In the genomic region with DNA sequence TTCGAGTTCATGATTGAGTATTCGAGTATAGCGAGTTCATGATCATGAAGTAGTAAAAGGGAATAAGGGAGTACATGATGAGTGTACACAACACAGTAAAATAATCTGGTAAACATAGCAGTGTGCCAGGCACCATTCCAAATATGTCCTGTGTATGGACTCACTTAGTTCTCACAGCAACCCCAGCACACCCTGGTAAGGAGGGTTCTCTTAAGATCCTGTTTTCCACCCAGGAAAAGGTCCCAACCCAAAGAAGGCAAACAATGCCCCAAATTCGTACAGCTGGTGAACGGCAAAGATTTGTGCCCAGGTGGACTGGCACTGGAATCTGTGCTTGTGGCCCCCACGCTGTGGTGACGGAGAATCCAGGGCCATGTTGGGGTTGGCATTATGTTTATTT, we compare ENCODE assay signal across 33 cellular contexts. TPM values are rescaled to one million over a fixed set of nuclear protein-coding genes. Genes with fewer than 3 reads are reported as not detected.
DNase-seq lines count a peak whose midpoint lies in the region; ATAC-seq, FAIRE-seq and TF ChIP-seq lines count a peak whose summit lies in the region.
"Had no signal": no experiment of that assay in that cellular context is flagged by ENCODE, and none has a peak within 500 bp of the region (broad histone marks: within the 10 kb centered on the region; RNA-seq: fewer than 3 reads in every experiment).

No MANE protein-coding gene starts in this region.

- H3K4me2 ChIP-seq in HepG2 (ENCODE audit: low read depth, low read length) = no peak overlapping the region
- H3K4me2 ChIP-seq: BLaER1 had no signal

- H3K27me3 Mint-ChIP-seq in T-helper 17 cell = no peaks in the 10 kb centered on the region
- H3K27me3 Mint-ChIP-seq: CD4-positive, CD25-positive, alpha-beta regulatory T cell had no signal

- H3K4me3 Mint-ChIP-seq in T-helper 17 cell = no peak overlapping the region
- H3K4me3 Mint-ChIP-seq: CD14-positive monocyte; CD4-positive, alpha-beta memory T cell; CD4-positive, CD25-positive, alpha-beta regulatory T cell; CD8-positive, alpha-beta memory T cell had no signal

- TF ChIP-seq EP300 in HepG2 (IDR thresholded peaks at IDR 0.05; ENCODE audit: low read depth in 2 of 2, low read length in 2 of 2) (no peak), HepG2 (CRISPR knock-in tag; IDR thresholded peaks at IDR 0.05; ENCODE audit: borderline replicate concordance) (no peak)

- H3K27ac Mint-ChIP-seq in T-helper 17 cell = peak overlapping the region; percentile 27
- H3K27ac Mint-ChIP-seq: CD4-positive, alpha-beta memory T cell; CD4-positive, CD25-positive, alpha-beta regulatory T cell had no signal

- TF ChIP-seq CTCF in HepG2 (CRISPR knock-in tag; IDR thresholded peaks at IDR 0.05) (no peak), right lobe of liver (IDR thresholded peaks at IDR 0.05) (no peak), lower lobe of right lung (IDR thresholded peaks at IDR 0.05) (no peak), prostate gland (IDR thresholded peaks at IDR 0.05) (no peak)

- H3K4me1 ChIP-seq in HepG2 (ENCODE audit: insufficient read depth, low read length) = peaks cover 11% of the 10 kb centered on the region
- H3K4me1 ChIP-seq in right lobe of liver = no peaks in the 10 kb centered on the region
- peaks cover 6% of the 10 kb centered on the region for H3K4me1 ChIP-seq in lower lobe of right lung
- H3K4me1 ChIP-seq in prostate gland (replicated peaks) = no peaks in the 10 kb centered on the region
- H3K4me1 ChIP-seq: BE2C had no signal

- H3K36me3 Mint-ChIP-seq in T-helper 17 cell (ENCODE audit: low read depth) = no peaks in the 10 kb centered on the region
- H3K36me3 Mint-ChIP-seq: CD14-positive monocyte; CD4-positive, alpha-beta memory T cell; CD4-positive, CD25-positive, alpha-beta regulatory T cell; CD8-positive, alpha-beta memory T cell had no signal

- TF ChIP-seq POLR2A in HepG2 (IDR thresholded peaks at IDR 0.05; ENCODE audit: insufficient read depth in 1 of 2, low read depth in 2 of 2, low read length in 2 of 2) = peak; percentile 12 to 42; a peak in 1 of 4 replicates
- TF ChIP-seq POLR2A in right lobe of liver (IDR thresholded peaks at IDR 0.05) = no peak
- no peak for TF ChIP-seq POLR2A in prostate gland (IDR thresholded peaks at IDR 0.05)

- no peaks in the 10 kb centered on the region for H3K79me2 ChIP-seq in HepG2 (ENCODE audit: insufficient read depth, low read length)

- no TSS peak for BruUV-seq in HepG2 (replicated peaks; lab: Mats Ljungman, UMichigan)

- TF ChIP-seq RAD21 in HepG2 (CRISPR knock-in tag; IDR thresholded peaks at IDR 0.05) = no peak

- H3K27me3 ChIP-seq in HepG2 (ENCODE audit: control insufficient read depth in 1 of 2, insufficient read depth in 2 of 2, low read length in 2 of 2) (no peaks in the 10 kb centered on the region), right lobe of liver (no peaks in the 10 kb centered on the region), lower lobe of right lung (ENCODE audit: low read depth) (no peaks in the 10 kb centered on the region), prostate gland (replicated peaks; ENCODE audit: insufficient read depth) (no peaks in the 10 kb centered on the region)
- H3K27me3 ChIP-seq: BE2C, BLaER1 had no signal

- intact Hi-C loops in HepG2 (cut with micrococcal nuclease; ENCODE audit: unreplicated experiment) = no loop called here
- intact Hi-C loops in right lobe of liver (cut with DNase I) = no loop called here
- intact Hi-C loops in lower lobe of right lung (cut with DNase I) = no loop called here
- intact Hi-C loops in prostate gland (cut with DNase I) = no loop called here

- no peak overlapping the region for H2AFZ ChIP-seq in HepG2 (ENCODE audit: low read length)

- in situ Hi-C loops in HepG2 (cut with HindIII; ENCODE audit: extremely low pct_ligation_motif_present, low pct_unique_long_range_greater_than_20kb) = no loop called here

- no peak overlapping the region for H3K9ac ChIP-seq in HepG2 (ENCODE audit: insufficient read depth, low read depth, low read length)
- H3K9ac ChIP-seq: BLaER1 had no signal

- POLR2A ChIA-PET in HepG2 (lab: Yijun Ruan, JAX) = no interaction called here

- no peaks in the 10 kb centered on the region for H3K4me1 Mint-ChIP-seq in T-helper 17 cell

- H3K27ac ChIP-seq in HepG2 (ENCODE audit: extremely low read length, insufficient read depth, low read length) (no peak overlapping the region), right lobe of liver (no peak overlapping the region), lower lobe of right lung (no peak overlapping the region), prostate gland (peak overlapping the region; percentile 37 to 42)
- H3K27ac ChIP-seq: 22Rv1, BLaER1 had no signal

- H3K36me3 ChIP-seq in HepG2 (replicated peaks in 1 of 2; ENCODE audit: control insufficient read depth in 1 of 2, insufficient read depth in 2 of 2, low read length in 2 of 2) = peaks cover 3% of the 10 kb centered on the region in 2 experiments; a peak in 1 of 5 replicates
- peaks cover 0 to 29% (median 10%) of the 10 kb centered on the region in 4 donors for H3K36me3 ChIP-seq in right lobe of liver
- H3K36me3 ChIP-seq in lower lobe of right lung = no peaks in the 10 kb centered on the region
- no peaks in the 10 kb centered on the region for H3K36me3 ChIP-seq in prostate gland
- H3K36me3 ChIP-seq: BE2C, BLaER1 had no signal

- no peak for DNase-seq in HepG2 (ENCODE audit: low spot score)
- no peak for DNase-seq in right lobe of liver
- DNase-seq in T-helper 17 cell = no peak
- peak; percentile 17 for DNase-seq in lower lobe of right lung
- DNase-seq in prostate gland (ENCODE audit: low spot score) = peak; percentile 50
- no peak for DNase-seq in anterior cingulate cortex (lab: John Stamatoyannopoulos, UW)
- DNase-seq in HPDE6-E6E7 (ENCODE audit: extremely low spot score) = no peak
- DNase-seq: ACHN; BE2C; C1 segment of cervical spinal cord; CD4-positive, alpha-beta memory T cell; CD4-positive, CD25-positive, alpha-beta regulatory T cell; CD8-positive, alpha-beta memory T cell; COR-L47; DMS 273 treated with DMSO at 0.1 percent for 48 hours; DMS153; DMS53; DMS79; DND-41; EL; GDM1 had no signal

- no peak for FAIRE-seq in HepG2 (lab: Jason Lieb, UNC)
- FAIRE-seq: GM12878, GM12892, GM18507 had no signal

- H3K4me3 ChIP-seq in HepG2 (replicated peaks in 1 of 3; ENCODE audit: insufficient read depth in 1 of 3, low read depth in 2 of 3, low read length in 3 of 3) (no peak overlapping the region), right lobe of liver (no peak overlapping the region), lower lobe of right lung (no peak overlapping the region), prostate gland (no peak overlapping the region)
- H3K4me3 ChIP-seq: BLaER1, GM12878 had no signal

- H4K20me1 ChIP-seq in HepG2 (ENCODE audit: insufficient read depth, low read length) = peaks cover 5% of the 10 kb centered on the region; the same call in 1 of the 2 replicates
- H4K20me1 ChIP-seq: BLaER1 had no signal

- ATAC-seq in HepG2 (no peak), right lobe of liver (no peak), T-helper 17 cell (no peak), lower lobe of right lung (no peak), HG02938 (IDR thresholded peaks at IDR 0.05; ENCODE audit: unreplicated experiment) (no peak)
- ATAC-seq: GM12878 had no signal

- WGBS in HepG2 (ENCODE audit: low lambda C conversion rate) = 99% methylated on average over 7 of the region's 7 CpGs
- 89% methylated on average over 3 of the region's 7 CpGs for WGBS in right lobe of liver (ENCODE audit: insufficient coverage, low coverage, low lambda C conversion rate, missing lambda C conversion rate)
- 64% methylated on average over 7 of the region's 7 CpGs for WGBS in prostate gland

- CTCF ChIA-PET in HepG2 (lab: Yijun Ruan, JAX; ENCODE audit: low intra/inter-chr PET ratio, low total read pairs) = no interaction called here

- H3K9me3 ChIP-seq in HepG2 (ENCODE audit: low read length) (no peaks in the 10 kb centered on the region), right lobe of liver (no peaks in the 10 kb centered on the region), T-helper 17 cell (ENCODE audit: control insufficient read depth, low read length, poor library complexity, severe bottlenecking) (no peaks in the 10 kb centered on the region), lower lobe of right lung (no peaks in the 10 kb centered on the region), prostate gland (no peaks in the 10 kb centered on the region)
- H3K9me3 ChIP-seq: BE2C, BLaER1 had no signal

RNA-seq across cellular contexts. Expression of a gene that starts 21.4 kb away (rescaled TPM):
- total RNA-seq in HepG2 (2016; rRNA removed; fragmentation: Illumina TruSeq; extraction: Trizol) (23.9 and 46.7 TPM in 2 replicates), right lobe of liver (100 to 1,000 TPM; 285 to 486 (median 374) TPM), T-helper 17 cell (under 1 TPM in 1 of 2 donors, not detected in 1; 0.89 TPM), lower lobe of right lung (28.1 TPM), prostate gland (10 to 100 TPM; 14.8 to 22.6 TPM)
- total RNA-seq in HepG2 (2016; cell fraction: cytosol; rRNA removed; fragmentation: Illumina TruSeq; extraction: Trizol; ENCODE audit: low read depth) = 42.7 and 50.6 TPM in 2 replicates
- total RNA-seq in HepG2 (2016; cell fraction: insoluble cytoplasmic fraction; rRNA removed; fragmentation: Illumina TruSeq; extraction: Trizol) = 21.2 and 50.0 TPM in 2 replicates
- 54.3 and 66.8 TPM in 2 replicates for total RNA-seq in HepG2 (2016; cell fraction: membrane; rRNA removed; fragmentation: Illumina TruSeq; extraction: Trizol)
- 45.3 and 57.3 TPM in 2 replicates for total RNA-seq in HepG2 (2016; cell fraction: nucleus; rRNA removed; fragmentation: Illumina TruSeq; extraction: Trizol)
- polyA plus RNA-seq in HepG2 (2011; rRNA removed) = 261 and 364 TPM in 2 replicates
- 287 and 379 TPM in 2 replicates for polyA plus RNA-seq in HepG2 (2011; cell fraction: cytosol; rRNA removed)
- polyA plus RNA-seq in HepG2 (2011; cell fraction: nucleus; rRNA removed) = 902 and 1,132 TPM in 2 replicates
- 157 and 225 TPM in 2 replicates for polyA plus RNA-seq in HepG2 (2012)
- 63.0 and 76.1 TPM in 2 replicates for polyA plus RNA-seq in HepG2 (2016; cell fraction: cytosol; fragmentation: Illumina TruSeq; extraction: Trizol; ENCODE audit: low read depth)
- polyA plus RNA-seq in HepG2 (2016; cell fraction: insoluble cytoplasmic fraction; fragmentation: Illumina TruSeq; extraction: Trizol; ENCODE audit: low read depth) = 32.2 and 40.3 TPM in 2 replicates
- 76.4 and 86.0 TPM in 2 replicates for polyA plus RNA-seq in HepG2 (2016; cell fraction: membrane; fragmentation: Illumina TruSeq; extraction: Trizol; ENCODE audit: low read depth)
- 121 and 129 TPM in 2 replicates for polyA plus RNA-seq in HepG2 (2016; cell fraction: nucleus; fragmentation: Illumina TruSeq; extraction: Trizol; ENCODE audit: insufficient read depth, low read depth)
- polyA minus RNA-seq in HepG2 (2011; rRNA and poly(A)+ RNA removed; ENCODE audit: low replicate concordance) = 189 TPM in 1 of 2 replicates, not detected in the other
- 86.7 and 119 TPM in 2 replicates for polyA minus RNA-seq in HepG2 (2011; cell fraction: cytosol; rRNA and poly(A)+ RNA removed)
- polyA minus RNA-seq in HepG2 (2011; cell fraction: nucleus; rRNA and poly(A)+ RNA removed) = 78.7 and 86.0 TPM in 2 replicates
- total RNA-seq: A172; A673; CD4-positive, CD25-positive, alpha-beta regulatory T cell; CD8-positive, alpha-beta memory T cell; Daoy; G401 had no signal
- polyA plus RNA-seq: AG04450, CD14-positive monocyte had no signal

RNA-seq across cellular contexts. Expression of a gene that starts 32.7 kb away (rescaled TPM):
- 1.5 and 2.7 TPM in 2 replicates for total RNA-seq in HepG2 (2016; rRNA removed; fragmentation: Illumina TruSeq; extraction: Trizol)
- 4.5 and 6.0 TPM in 2 replicates for total RNA-seq in HepG2 (2016; cell fraction: cytosol; rRNA removed; fragmentation: Illumina TruSeq; extraction: Trizol; ENCODE audit: low read depth)
- total RNA-seq in HepG2 (2016; cell fraction: insoluble cytoplasmic fraction; rRNA removed; fragmentation: Illumina TruSeq; extraction: Trizol) = 1.1 and 2.5 TPM in 2 replicates
- total RNA-seq in HepG2 (2016; cell fraction: membrane; rRNA removed; fragmentation: Illumina TruSeq; extraction: Trizol) = 6.4 and 8.1 TPM in 2 replicates
- total RNA-seq in HepG2 (2016; cell fraction: nucleus; rRNA removed; fragmentation: Illumina TruSeq; extraction: Trizol) = 1.5 and 2.0 TPM in 2 replicates
- 20.1 and 24.5 TPM in 2 replicates for polyA plus RNA-seq in HepG2 (2011; rRNA removed)
- polyA plus RNA-seq in HepG2 (2011; cell fraction: cytosol; rRNA removed) = 14.0 and 14.1 TPM in 2 replicates
- polyA plus RNA-seq in HepG2 (2011; cell fraction: nucleus; rRNA removed) = 42.7 and 48.8 TPM in 2 replicates
- polyA plus RNA-seq in HepG2 (2012) = 5.5 and 5.6 TPM in 2 replicates
- polyA plus RNA-seq in HepG2 (2016; cell fraction: cytosol; fragmentation: Illumina TruSeq; extraction: Trizol; ENCODE audit: low read depth) = 8.2 and 8.5 TPM in 2 replicates
- 1.9 and 2.0 TPM in 2 replicates for polyA plus RNA-seq in HepG2 (2016; cell fraction: insoluble cytoplasmic fraction; fragmentation: Illumina TruSeq; extraction: Trizol; ENCODE audit: low read depth)
- 8.0 and 8.2 TPM in 2 replicates for polyA plus RNA-seq in HepG2 (2016; cell fraction: membrane; fragmentation: Illumina TruSeq; extraction: Trizol; ENCODE audit: low read depth)
- polyA plus RNA-seq in HepG2 (2016; cell fraction: nucleus; fragmentation: Illumina TruSeq; extraction: Trizol; ENCODE audit: insufficient read depth, low read depth) = 6.6 and 6.8 TPM in 2 replicates
- polyA minus RNA-seq in HepG2 (2011; rRNA and poly(A)+ RNA removed; ENCODE audit: low replicate concordance) = 0.89 and 10.7 TPM in 2 replicates
- 4.2 TPM in 2 replicates for polyA minus RNA-seq in HepG2 (2011; cell fraction: cytosol; rRNA and poly(A)+ RNA removed)
- polyA minus RNA-seq in HepG2 (2011; cell fraction: nucleus; rRNA and poly(A)+ RNA removed) = 10.8 and 11.2 TPM in 2 replicates
- 1 to 10 TPM; 2.6 to 4.9 (median 3.6) TPM for total RNA-seq in right lobe of liver
- 1 to 10 TPM; 1.9 to 6.2 TPM for total RNA-seq in T-helper 17 cell
- total RNA-seq in lower lobe of right lung = 9.8 TPM
- 10 to 100 TPM in 1 of 2 donors, 1 to 10 TPM in 1; 9.7 to 10.6 TPM for total RNA-seq in prostate gland

RNA-seq across cellular contexts. Expression of a gene that starts 52.7 kb away (rescaled TPM):
- not detected in 2 replicates for total RNA-seq in HepG2 (2016; rRNA removed; fragmentation: Illumina TruSeq; extraction: Trizol)
- not detected in 2 replicates for total RNA-seq in HepG2 (2016; cell fraction: cytosol; rRNA removed; fragmentation: Illumina TruSeq; extraction: Trizol; ENCODE audit: low read depth)
- not detected in 2 replicates for total RNA-seq in HepG2 (2016; cell fraction: insoluble cytoplasmic fraction; rRNA removed; fragmentation: Illumina TruSeq; extraction: Trizol)
- total RNA-seq in HepG2 (2016; cell fraction: membrane; rRNA removed; fragmentation: Illumina TruSeq; extraction: Trizol) = not detected in 2 replicates
- total RNA-seq in HepG2 (2016; cell fraction: nucleus; rRNA removed; fragmentation: Illumina TruSeq; extraction: Trizol) = not detected in 2 replicates
- 4.9 and 5.5 TPM in 2 replicates for polyA plus RNA-seq in HepG2 (2011; rRNA removed)
- 2.7 and 4.0 TPM in 2 replicates for polyA plus RNA-seq in HepG2 (2011; cell fraction: cytosol; rRNA removed)
- polyA plus RNA-seq in HepG2 (2011; cell fraction: nucleus; rRNA removed) = 3.8 and 4.8 TPM in 2 replicates
- polyA plus RNA-seq in HepG2 (2012) = 3.1 and 5.9 TPM in 2 replicates
- polyA plus RNA-seq in HepG2 (2016; cell fraction: cytosol; fragmentation: Illumina TruSeq; extraction: Trizol; ENCODE audit: low read depth) = not detected in 2 replicates
- polyA plus RNA-seq in HepG2 (2016; cell fraction: insoluble cytoplasmic fraction; fragmentation: Illumina TruSeq; extraction: Trizol; ENCODE audit: low read depth) = not detected in 2 replicates
- not detected in 2 replicates for polyA plus RNA-seq in HepG2 (2016; cell fraction: membrane; fragmentation: Illumina TruSeq; extraction: Trizol; ENCODE audit: low read depth)
- not detected in 2 replicates for polyA plus RNA-seq in HepG2 (2016; cell fraction: nucleus; fragmentation: Illumina TruSeq; extraction: Trizol; ENCODE audit: insufficient read depth, low read depth)
- polyA minus RNA-seq in HepG2 (2011; rRNA and poly(A)+ RNA removed; ENCODE audit: low replicate concordance) = 1.1 and 15.3 TPM in 2 replicates
- polyA minus RNA-seq in HepG2 (2011; cell fraction: cytosol; rRNA and poly(A)+ RNA removed) = 0.99 TPM in 1 of 2 replicates, not detected in the other
- polyA minus RNA-seq in HepG2 (2011; cell fraction: nucleus; rRNA and poly(A)+ RNA removed) = 2.6 TPM in 1 of 2 replicates, not detected in the other
- total RNA-seq in right lobe of liver = 1 to 10 TPM in 1 of 6 experiments, not detected in 5; 1.0 TPM
- total RNA-seq in T-helper 17 cell = not detected
- total RNA-seq in lower lobe of right lung = 135 TPM
- total RNA-seq in prostate gland = 1,000 to 10,000 TPM in 1 of 2 donors, 100 to 1,000 TPM in 1; 365 to 1,352 TPM
- total RNA-seq: A673; CD4-positive, alpha-beta memory T cell; CD4-positive, CD25-positive, alpha-beta regulatory T cell; CD8-positive, alpha-beta memory T cell; Daoy; G401 had no signal
- polyA plus RNA-seq: AG04450; CD14-positive monocyte; CD4-positive, alpha-beta memory T cell; CD4-positive, CD25-positive, alpha-beta regulatory T cell; CD8-positive, alpha-beta memory T cell had no signal

Comparison
In these comparisons a context has a peak if more than half of its experiments do, and no peak if none do; other contexts are left out.
1. POLR2A ChIP-seq: peak in HepG2 (2 of 2); none in right lobe of liver (single experiment) and prostate gland (single experiment).
2. DNase-seq: peak in lower lobe of right lung (single experiment) and prostate gland (single experiment); none in HepG2 (single experiment), right lobe of liver (0 of 3), T-helper 17 cell (0 of 3), anterior cingulate cortex (0 of 58) and HPDE6-E6E7 (single experiment).
3. H3K27ac ChIP-seq: peak in prostate gland (2 of 2); none in HepG2 (single experiment), right lobe of liver (0 of 3) and lower lobe of right lung (single experiment).
4. RNA of a gene that starts 21.4 kb away (total RNA-seq): 285 to 486 TPM in right lobe of liver, 21.2 to 66.8 TPM in HepG2, 28.1 TPM in lower lobe of right lung (single experiment) and 14.8 to 22.6 TPM in prostate gland; 0.89 TPM in T-helper 17 cell; every median in the first group is over 4 times any median in the second.
5. RNA of a gene that starts 52.7 kb away (total RNA-seq): 365 to 1,352 TPM in prostate gland and 135 TPM in lower lobe of right lung (single experiment); 1.0 TPM in right lobe of liver, not detected in HepG2 and not detected in T-helper 17 cell; every median in the first group is over 10 times any median in the second.